ENCODE assay signal across 8 cellular contexts in genomic region chr20:22495789-22496188, GRCh38.
"Had no signal": no experiment of that assay in that cellular context is flagged by ENCODE, and none has a peak within 500 bp of the region (broad histone marks: within the 10 kb centered on the region; RNA-seq: fewer than 3 reads in every experiment).

No MANE protein-coding gene starts in this region.

- H3K4me3 ChIP-seq: GM12878 had no signal

- ATAC-seq: GM12878 had no signal

- DNase-seq: GDM1, GF-D8 had no signal

- FAIRE-seq: G401.6, GM12878, GM12891, GM12892, GM18507, GM19239 had no signal
